In genomic region chr3:197465996-197466549, GRCh38 we compare ENCODE assay signal across 11 cellular contexts.
A peak's percentile ranks its signal among the peaks of the same experiment; 100 is the strongest.
DNase-seq lines count a peak whose midpoint lies in the region; ATAC-seq lines count a peak whose summit lies in the region.
"Had no signal": no experiment of that assay in that cellular context is flagged by ENCODE, and none has a peak within 500 bp of the region (broad histone marks: within the 10 kb centered on the region; RNA-seq: fewer than 3 reads in every experiment).

No MANE protein-coding gene starts in this region.

- in situ Hi-C loops in G401 (cut with HindIII; ENCODE audit: low sequenced_read_pairs): no loop called here

- no peak overlapping the region for H3K27ac Mint-ChIP-seq in activated T-helper 17 cell treated with anti-CD3 and anti-CD28 coated beads, Interleukin-2, amount 50 U/mL, for 72 hours
- H3K27ac Mint-ChIP-seq: memory B cell had no signal

- DNase-seq in GM04503 (ENCODE audit: low read depth) (peak; percentile 52), RPMI7951 (ENCODE audit: low read depth) (peak; percentile 99), epithelial cell of prostate (ENCODE audit: low read depth, low spot score) (no peak), pulmonary artery endothelial cell (ENCODE audit: low read depth, low spot score) (peak; percentile 51), kidney glomerular epithelial cell (lab: John Stamatoyannopoulos, UW) (no peak), G401 (ENCODE audit: low spot score) (no peak), NCI-H2196 treated with DMSO at 0.1 percent for 48 hours (lab: John Stamatoyannopoulos, UW; ENCODE audit: unreplicated experiment) (no peak)
- DNase-seq: activated CD4-positive, CD25-positive, alpha-beta regulatory T cell treated with anti-CD3 and anti-CD28 coated beads, Interleukin-2, amount 50 U/mL, for 72 hours; activated naive CD4-positive, alpha-beta T cell treated with anti-CD3 and anti-CD28 coated beads, Interleukin-2, amount 50 U/mL, for 16 hours had no signal

- no peak overlapping the region for H3K4me3 Mint-ChIP-seq in activated T-helper 17 cell treated with anti-CD3 and anti-CD28 coated beads, Interleukin-2, amount 50 U/mL, for 72 hours
- H3K4me3 Mint-ChIP-seq: memory B cell had no signal

- no peaks in the 10 kb centered on the region for H3K36me3 Mint-ChIP-seq in activated T-helper 17 cell treated with anti-CD3 and anti-CD28 coated beads, Interleukin-2, amount 50 U/mL, for 72 hours (ENCODE audit: low read depth)
- H3K36me3 Mint-ChIP-seq: memory B cell had no signal

- H3K9me3 Mint-ChIP-seq in activated T-helper 17 cell treated with anti-CD3 and anti-CD28 coated beads, Interleukin-2, amount 50 U/mL, for 72 hours: no peaks in the 10 kb centered on the region
- H3K9me3 Mint-ChIP-seq: memory B cell had no signal

- H3K27ac ChIP-seq in epithelial cell of prostate: peak overlapping the region; percentile 29

- H3K27me3 Mint-ChIP-seq in activated T-helper 17 cell treated with anti-CD3 and anti-CD28 coated beads, Interleukin-2, amount 50 U/mL, for 72 hours: peaks cover 26% of the 10 kb centered on the region

- no peak for ATAC-seq in activated T-helper 17 cell treated with anti-CD3 and anti-CD28 coated beads, Interleukin-2, amount 50 U/mL, for 72 hours (replicated peaks)

- peaks cover 4% of the 10 kb centered on the region for H3K4me1 Mint-ChIP-seq in activated T-helper 17 cell treated with anti-CD3 and anti-CD28 coated beads, Interleukin-2, amount 50 U/mL, for 72 hours
- H3K4me1 Mint-ChIP-seq: memory B cell had no signal

Comparison
In these comparisons a context has a peak if more than half of its experiments do, and no peak if none do; other contexts are left out.
1. DNase-seq: peak in GM04503 (single experiment), RPMI7951 (single experiment) and pulmonary artery endothelial cell (single experiment); none in epithelial cell of prostate (single experiment), kidney glomerular epithelial cell (single experiment), G401 (single experiment) and NCI-H2196 treated with DMSO at 0.1 percent for 48 hours (single experiment).